In the genomic region with DNA sequence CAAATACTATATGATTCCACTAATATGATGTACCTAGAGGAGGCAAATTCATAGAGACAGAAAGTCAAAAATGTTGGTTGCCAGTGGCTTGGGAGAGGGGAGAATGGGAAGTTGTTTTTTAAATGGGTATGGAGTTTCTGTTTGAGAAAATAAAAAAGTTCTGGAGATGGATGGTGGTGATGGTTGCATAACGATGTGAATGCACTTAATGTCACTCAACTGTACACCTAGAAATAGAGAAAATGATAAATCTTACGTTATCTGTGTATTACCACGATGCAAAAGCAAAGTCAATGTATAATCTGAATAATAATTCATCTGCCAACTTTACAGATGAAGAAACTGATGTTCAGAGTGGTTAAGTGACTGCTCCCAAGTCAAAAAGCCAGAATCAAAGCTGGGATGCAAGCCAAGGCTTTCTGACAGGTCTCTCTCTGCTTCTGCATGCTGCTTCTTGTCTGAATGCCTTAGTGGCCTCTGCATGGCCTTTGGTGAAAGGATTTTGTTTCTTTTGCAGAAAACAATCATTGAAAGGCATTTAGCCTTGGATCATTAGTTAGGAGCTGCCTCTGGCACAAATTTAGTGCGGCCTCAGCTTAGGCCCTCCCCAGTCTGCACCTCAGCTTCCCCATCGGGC, we compare ENCODE assay signal across 13 cellular contexts. TPM values are rescaled to one million over a fixed set of nuclear protein-coding genes. Genes with fewer than 3 reads are reported as not detected.
"Had no signal": no experiment of that assay in that cellular context is flagged by ENCODE, and none has a peak within 500 bp of the region (broad histone marks: within the 10 kb centered on the region; RNA-seq: fewer than 3 reads in every experiment).

No MANE protein-coding gene starts in this region.

- DNase-seq: activated CD4-positive, alpha-beta T cell treated with anti-CD3 and anti-CD28 coated beads, Interleukin-2, amount 50 U/mL, for 1 hour; activated naive CD4-positive, alpha-beta T cell treated with anti-CD3 and anti-CD28 coated beads, Interleukin-2, amount 10 ng/mL, durations not matched to agents 7 days and 5 days; dermis blood vessel endothelial cell; erythroblast; left lung; naive thymus-derived CD8-positive, alpha-beta T cell; nucleus accumbens; stimulated activated naive CD8-positive, alpha-beta T cell treated with anti-CD3 and anti-CD28 coated beads, Interleukin-15, amount 100 ng/mL, for 72 hours; upper lobe of right lung had no signal

- ATAC-seq: activated CD4-positive, CD25-positive, alpha-beta regulatory T cell treated with anti-CD3 and anti-CD28 coated beads, Interleukin-2, amount 50 U/mL, for 24 hours; activated T-helper 17 cell treated with anti-CD3 and anti-CD28 coated beads, Interleukin-2, amount 50 U/mL, for 72 hours; left lung; naive thymus-derived CD8-positive, alpha-beta T cell; sciatic nerve; stimulated activated naive CD8-positive, alpha-beta T cell treated with anti-CD3 and anti-CD28 coated beads, Interleukin-15, amount 100 ng/mL, for 72 hours; upper lobe of right lung had no signal

- H3K36me3 ChIP-seq: left lung, upper lobe of right lung had no signal

- H3K9me3 ChIP-seq: upper lobe of right lung had no signal

- H3K4me3 ChIP-seq: left lung, upper lobe of right lung had no signal

- H3K4me1 ChIP-seq: left lung, upper lobe of right lung had no signal

- H3K27ac ChIP-seq: left lung, upper lobe of right lung had no signal

- H3K27me3 ChIP-seq: left lung, upper lobe of right lung had no signal

RNA-seq across cellular contexts. Expression of gene MYCN, which starts 46.5 kb away (rescaled TPM):
- total RNA-seq: activated CD8-positive, alpha-beta memory T cell treated with anti-CD3 and anti-CD28 coated beads for 36 hours; activated T-helper 17 cell treated with anti-CD3 and anti-CD28 coated beads, Interleukin-2, amount 50 U/mL, for 72 hours had no signal
